ENCODE assay signal across 34 cellular contexts in genomic region chr2:120004254-120004653, GRCh38.
"Had no signal": no experiment of that assay in that cellular context is flagged by ENCODE, and none has a peak within 500 bp of the region (broad histone marks: within the 10 kb centered on the region; RNA-seq: fewer than 3 reads in every experiment).

No MANE protein-coding gene starts in this region.

- H3K27me3 ChIP-seq: MG63 had no signal

- H3K4me3 ChIP-seq: MG63 had no signal

- H3K36me3 ChIP-seq: MG63 had no signal

- H3K9me3 ChIP-seq: MG63 had no signal

- DNase-seq: Karpas-422, Kasumi-1, MG63, MM.1S, MV-4-11, NCI-H1048, NCI-H1092, NCI-H1092 treated with DMSO at 0.1 percent for 48 hours, NCI-H1105, NCI-H1105 treated with DMSO at 0.1 percent for 48 hours, NCI-H1417, NCI-H1417 treated with DMSO at 0.1 percent for 48 hours, NCI-H1436, NCI-H1436 treated with DMSO at 0.1 percent for 48 hours, NCI-H146, NCI-H1694, NCI-H1694 treated with DMSO at 0.1 percent for 48 hours, NCI-H187, NCI-H187 treated with DMSO at 0.1 percent for 48 hours, NCI-H1930, NCI-H2029, NCI-H2029 treated with DMSO at 0.1 percent for 48 hours, NCI-H2081, NCI-H2081 treated with DMSO at 0.1 percent for 48 hours, NCI-H2107, NCI-H2171, NCI-H2171 treated with DMSO at 0.1 percent for 48 hours, NCI-H2227 treated with DMSO at 0.1 percent for 48 hours, NCI-H226, NCI-H345, NCI-H446, NCI-H446 treated with DMSO at 0.1 percent for 48 hours, NCI-H510A, NCI-H510A treated with DMSO at 0.1 percent for 48 hours had no signal
